In genomic region chr1:3649342-3650247, GRCh38 we compare ENCODE assay signal across 1 cellular context.
TF ChIP-seq lines count a peak whose summit lies in the region.

TSS of gene WRAP73 (minus strand) at chr1:3650103. CDS start at chr1:3649999, 104 bp downstream.

TF ChIP-seq in K562, 482 proteins besides CTCF, POLR2A, EP300 and RAD21 (continued from another document and continues in another):
- TF ChIP-seq BCLAF1 (IDR thresholded peaks at IDR 0.05; ENCODE audit: borderline replicate concordance in 1 of 2, control insufficient read depth in 1 of 2, low read depth in 2 of 2, low read length in 1 of 2) (no peak), MAFG (tag; conservative IDR thresholded peaks at IDR 0.05) (no peak), GATAD2B (IDR thresholded peaks at IDR 0.05; ENCODE audit: borderline replicate concordance) (0 out of 2 replicates have a peak, but pooled peaks have one; percentile 66), RFX7 (CRISPR knock-in tag; IDR thresholded peaks at IDR 0.05) (no peak), NR2F6 (CRISPR knock-in tag; IDR thresholded peaks at IDR 0.05) (no peak), SRSF1 (IDR thresholded peaks at IDR 0.05; ENCODE audit: low read depth, low read length) (no peak), HMGXB4 (CRISPR knock-in tag; IDR thresholded peaks at IDR 0.05) (no peak; the same call in 1 of the 2 replicates), ELF1 (tag; IDR thresholded peaks at IDR 0.05) (peak; percentile 97), HEY1 (CRISPR knock-in tag; IDR thresholded peaks at IDR 0.05; ENCODE audit: borderline replicate concordance) (no peak), ZNF277 (CRISPR knock-in tag; IDR thresholded peaks at IDR 0.05; ENCODE audit: borderline replicate concordance) (no peak), ZNF644 (tag; IDR thresholded peaks at IDR 0.05; ENCODE audit: low read depth) (no peak), TRIM25 (IDR thresholded peaks at IDR 0.05; ENCODE audit: borderline replicate concordance) (no peak), AFF1 (IDR thresholded peaks at IDR 0.05; ENCODE audit: low read depth in 1 of 2, partially characterized antibody in 2 of 2) (peak in 1 of 2 experiments; percentile 65), PCBP1 (IDR thresholded peaks at IDR 0.05; ENCODE audit: low read depth, low read length, poor library complexity, severe bottlenecking) (peak; percentile 77), ZFX (CRISPR knock-in tag; IDR thresholded peaks at IDR 0.05) (peak; percentile 61), ZNF76 (CRISPR knock-in tag; IDR thresholded peaks at IDR 0.05; ENCODE audit: borderline replicate concordance) (no peak), ZFPM2 (CRISPR knock-in tag; IDR thresholded peaks at IDR 0.05) (no peak), RBBP5 (IDR thresholded peaks at IDR 0.05; ENCODE audit: borderline replicate concordance, insufficient read depth, low read length, poor library complexity, severe bottlenecking) (peak; percentile 68), NUFIP1 (IDR thresholded peaks at IDR 0.05; ENCODE audit: partially characterized antibody) (no peak), POLR2G (IDR thresholded peaks at IDR 0.05; ENCODE audit: low read depth, low read length) (peak; percentile 96), SLC30A9 (CRISPR knock-in tag; IDR thresholded peaks at IDR 0.05) (no peak), NRF1 (conservative IDR thresholded peaks at IDR 0.05 in 1 of 2, IDR thresholded peaks at IDR 0.05 in 1 of 2) (peak; percentile 87 to 89), E2F3 (CRISPR knock-in tag; IDR thresholded peaks at IDR 0.05) (0 out of 2 replicates have a peak, but pooled peaks have one; percentile 51), NEUROD1 (IDR thresholded peaks at IDR 0.05; ENCODE audit: borderline replicate concordance, low read depth, low read length, partially characterized antibody) (peak; percentile 57), ETS2 (tag; IDR thresholded peaks at IDR 0.05; ENCODE audit: borderline replicate concordance, poor library complexity, severe bottlenecking) (no peak), UBTF (IDR thresholded peaks at IDR 0.05; ENCODE audit: borderline replicate concordance in 1 of 2, low read depth in 2 of 2, low read length in 2 of 2) (0 out of 4 replicates have a peak, but pooled peaks of 1 of the 2 experiments have one; percentile 42), ATF4 (CRISPR knock-in tag; IDR thresholded peaks at IDR 0.05) (no peak), ZEB2 (IDR thresholded peaks at IDR 0.05) (peak; percentile 82), NCOR1 (IDR thresholded peaks at IDR 0.05) (no peak), EP400 (IDR thresholded peaks at IDR 0.05) (peak; percentile 65; the same call in 1 of the 2 replicates), ZNF311 (CRISPR knock-in tag; IDR thresholded peaks at IDR 0.05) (no peak), SMARCA4 (IDR thresholded peaks at IDR 0.05) (no peak), ZNF79 (CRISPR knock-in tag; IDR thresholded peaks at IDR 0.05; ENCODE audit: low read depth) (no peak), ZNF175 (CRISPR knock-in tag; IDR thresholded peaks at IDR 0.05; ENCODE audit: low read depth) (0 out of 2 replicates have a peak, but pooled peaks have one; percentile 45), ZKSCAN8 (CRISPR knock-in tag; IDR thresholded peaks at IDR 0.05) (no peak), PPARD (CRISPR knock-in tag; IDR thresholded peaks at IDR 0.05) (no peak), ZNF408 (CRISPR knock-in tag; IDR thresholded peaks at IDR 0.05; ENCODE audit: low read depth) (no peak), LARP7 (IDR thresholded peaks at IDR 0.05) (no peak), FOXJ2 (tag; IDR thresholded peaks at IDR 0.05) (no peak), ZBTB43 (CRISPR knock-in tag; IDR thresholded peaks at IDR 0.05) (no peak), MBD2 (IDR thresholded peaks at IDR 0.05; ENCODE audit: borderline replicate concordance, low read depth) (peak; percentile 92), TFAP4 (CRISPR knock-in tag; IDR thresholded peaks at IDR 0.05; ENCODE audit: borderline replicate concordance) (peak; percentile 76), CEBPB (tag; IDR thresholded peaks at IDR 0.05) (no peak), KLF13 (tag; IDR thresholded peaks at IDR 0.05; ENCODE audit: borderline replicate concordance, low read depth) (peak; percentile 97), HMBOX1 (IDR thresholded peaks at IDR 0.05) (no peak), XRCC4 (IDR thresholded peaks at IDR 0.05; ENCODE audit: extremely low read depth, insufficient read depth, insufficient read length) (no peak), ZBTB7A (IDR thresholded peaks at IDR 0.05; ENCODE audit: borderline replicate concordance, control insufficient read depth, low read depth, low read length) (peak; percentile 94)
